ENCODE assay signal across 1 cellular context in genomic region chr9:135650408-135650807, GRCh38.
A peak's percentile ranks its signal among the peaks of the same experiment; 100 is the strongest.
TF ChIP-seq lines count a peak whose summit lies in the region.

No MANE protein-coding gene starts in this region.

TF ChIP-seq in HEK293, 187 proteins besides CTCF, POLR2A, EP300 and RAD21 (continued from another document):
- no peak for TF ChIP-seq INSM2 (tag by site-specific recombination; IDR thresholded peaks at IDR 0.05)
- no peak for TF ChIP-seq ZNF785 (tag by site-specific recombination; IDR thresholded peaks at IDR 0.05)
- TF ChIP-seq ZNF645 (tag by site-specific recombination; IDR thresholded peaks at IDR 0.05), result no peak
- TF ChIP-seq ZNF658 (tag by site-specific recombination; IDR thresholded peaks at IDR 0.05), result 0 out of 2 replicates have a peak, but pooled peaks have one; percentile 53
- TF ChIP-seq ZNF280C (tag by site-specific recombination; IDR thresholded peaks at IDR 0.05), result no peak
TF ChIP-seq in HEK293: peak in this region for 4.
